9 cellular contexts compared by ENCODE assay signal in the genomic region with DNA sequence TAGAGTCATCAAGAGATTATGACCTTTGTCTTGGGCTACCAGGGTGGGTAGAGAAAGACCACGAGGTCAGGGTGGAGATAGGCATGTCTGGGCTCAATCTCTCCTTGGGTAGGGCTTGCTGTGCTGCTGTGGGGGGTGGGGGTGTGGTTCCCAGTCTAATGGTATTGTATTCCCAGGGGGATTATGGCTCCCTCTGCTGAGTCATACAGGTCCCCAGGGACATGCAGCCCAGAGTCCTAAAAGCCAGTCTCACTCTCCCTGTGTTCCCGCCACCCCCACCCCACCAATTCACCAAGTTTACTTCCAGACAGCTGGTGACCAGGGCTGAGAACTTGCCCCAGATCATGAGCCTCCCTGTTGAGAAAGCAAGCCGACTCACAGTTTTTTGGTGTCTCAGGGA.
"Had no signal": no experiment of that assay in that cellular context is flagged by ENCODE, and none has a peak within 500 bp of the region (broad histone marks: within the 10 kb centered on the region; RNA-seq: fewer than 3 reads in every experiment).

No MANE protein-coding gene starts in this region.

- H3K4me3 ChIP-seq: psoas muscle, suprapubic skin, upper lobe of left lung had no signal

- H3K4me1 ChIP-seq: psoas muscle, suprapubic skin, upper lobe of left lung had no signal

- ATAC-seq: activated CD4-positive, CD25-positive, alpha-beta regulatory T cell treated with anti-CD3 and anti-CD28 coated beads, Interleukin-2, amount 50 U/mL, for 24 hours; effector memory CD8-positive, alpha-beta T cell; psoas muscle; sciatic nerve had no signal

- H3K36me3 ChIP-seq: suprapubic skin, upper lobe of left lung had no signal

- H3K27ac ChIP-seq: psoas muscle, suprapubic skin, upper lobe of left lung had no signal

- H3K9me3 ChIP-seq: suprapubic skin, upper lobe of left lung had no signal

- DNase-seq: activated naive CD4-positive, alpha-beta T cell treated with anti-CD3 and anti-CD28 coated beads, Interleukin-2, amount 50 U/mL, for 16 hours; effector memory CD8-positive, alpha-beta T cell; psoas muscle; stimulated activated naive CD4-positive, alpha-beta T cell treated with Interleukin-2 at 50 U/mL for 16 hours; T-helper 2 cell; upper lobe of left lung had no signal

- H3K27me3 ChIP-seq: suprapubic skin, upper lobe of left lung had no signal
